ENCODE assay signal across 8 cellular contexts in the genomic region with DNA sequence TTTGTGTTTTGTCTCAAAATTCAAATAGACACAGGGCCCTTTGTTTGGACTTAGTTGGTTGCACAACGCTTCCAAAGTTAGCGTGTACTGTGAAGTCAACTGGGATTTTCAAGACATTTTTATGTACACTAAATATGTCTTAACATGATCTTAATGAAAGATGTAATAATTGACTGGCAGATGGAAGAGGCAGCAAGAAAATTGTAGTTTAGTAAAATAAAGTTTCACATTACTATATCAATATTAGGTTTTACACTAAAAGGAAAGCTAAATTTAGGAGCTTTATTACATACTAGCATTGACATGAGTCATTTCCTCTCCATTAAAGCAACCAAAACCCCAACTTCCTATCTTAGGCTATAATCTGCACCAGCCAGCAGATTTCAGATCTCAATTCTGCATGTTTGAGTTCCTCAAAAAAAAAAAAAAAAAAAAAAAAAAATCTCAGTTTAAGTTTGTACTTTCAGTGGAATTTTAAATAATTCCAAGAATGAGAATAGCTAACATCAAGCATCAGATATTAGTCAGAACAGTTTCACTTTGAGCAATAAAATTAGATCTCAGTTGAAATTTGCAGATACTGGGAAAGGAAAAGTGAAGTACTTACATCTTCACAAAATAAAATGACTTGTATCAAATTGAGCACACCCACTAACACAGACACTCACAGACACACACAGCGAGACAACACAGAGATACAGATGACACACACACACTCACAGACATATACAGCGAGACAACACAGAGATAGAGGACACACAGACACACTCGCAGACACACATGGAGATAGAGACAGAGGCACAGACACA.
DNase-seq lines count a peak whose midpoint lies in the region; ATAC-seq and TF ChIP-seq lines count a peak whose summit lies in the region.

No MANE protein-coding gene starts in this region.

- no peaks in the 10 kb centered on the region for H3K27me3 Mint-ChIP-seq in activated CD4-positive, alpha-beta memory T cell treated with anti-CD3 and anti-CD28 coated beads, Interleukin-2, amount 10 ng/mL, durations not matched to agents 7 days and 5 days
- no peaks in the 10 kb centered on the region for H3K27me3 Mint-ChIP-seq in stimulated activated naive CD8-positive, alpha-beta T cell treated with anti-CD3 and anti-CD28 coated beads, Interleukin-15, amount 100 ng/mL, for 72 hours

- CTCF ChIA-PET in activated CD4-positive, alpha-beta memory T cell treated with anti-CD3 and anti-CD28 coated beads, Interleukin-2, amount 10 ng/mL, durations not matched to agents 7 days and 5 days (lab: Charles Lee), result interaction anchor here (0.6 to 1.2 kb wide), 4 partner anchors 56 to 737 kb away, joined by 3 to 4 read pairs (median 4); no protein-coding TSS in a partner anchor

- ATAC-seq in GM21423 (IDR thresholded peaks at IDR 0.05; ENCODE audit: unreplicated experiment), result peak; percentile 53
- peak; percentile 65 to 94 (median 86) for ATAC-seq in heart right ventricle
- ATAC-seq in stimulated activated naive CD8-positive, alpha-beta T cell treated with anti-CD3 and anti-CD28 coated beads, Interleukin-15, amount 100 ng/mL, for 72 hours, result peak; percentile 88
- no peak for ATAC-seq in left colon

- H3K27me3 ChIP-seq in heart right ventricle, result no peaks in the 10 kb centered on the region

- H3K4me1 Mint-ChIP-seq in activated CD4-positive, alpha-beta memory T cell treated with anti-CD3 and anti-CD28 coated beads, Interleukin-2, amount 10 ng/mL, durations not matched to agents 7 days and 5 days, result peaks cover 41% of the 10 kb centered on the region
- H3K4me1 Mint-ChIP-seq in stimulated activated naive CD8-positive, alpha-beta T cell treated with anti-CD3 and anti-CD28 coated beads, Interleukin-15, amount 100 ng/mL, for 72 hours, result peaks cover 32% of the 10 kb centered on the region

- DNase-seq in EH (ENCODE audit: low read depth) (peak; percentile 97), HPDE6-E6E7 (ENCODE audit: extremely low spot score) (peak; percentile 8), heart right ventricle (no peak), left colon (no peak), COLO668 (lab: John Stamatoyannopoulos, UW; ENCODE audit: unreplicated experiment) (no peak)
- peak; percentile 63 for DNase-seq in activated CD4-positive, alpha-beta memory T cell treated with anti-CD3 and anti-CD28 coated beads, Interleukin-2, amount 10 ng/mL, durations not matched to agents 7 days and 5 days
- DNase-seq in stimulated activated naive CD8-positive, alpha-beta T cell treated with anti-CD3 and anti-CD28 coated beads, Interleukin-15, amount 100 ng/mL, for 72 hours, result peak in 1 of 2 donors; percentile 47

- H3K36me3 Mint-ChIP-seq in activated CD4-positive, alpha-beta memory T cell treated with anti-CD3 and anti-CD28 coated beads, Interleukin-2, amount 10 ng/mL, durations not matched to agents 7 days and 5 days (ENCODE audit: low read depth), result peaks cover 39% of the 10 kb centered on the region

- no peak overlapping the region for H3K4me3 Mint-ChIP-seq in activated CD4-positive, alpha-beta memory T cell treated with anti-CD3 and anti-CD28 coated beads, Interleukin-2, amount 10 ng/mL, durations not matched to agents 7 days and 5 days
- no peak overlapping the region for H3K4me3 Mint-ChIP-seq in stimulated activated naive CD8-positive, alpha-beta T cell treated with anti-CD3 and anti-CD28 coated beads, Interleukin-15, amount 100 ng/mL, for 72 hours

- H3K27ac Mint-ChIP-seq in activated CD4-positive, alpha-beta memory T cell treated with anti-CD3 and anti-CD28 coated beads, Interleukin-2, amount 10 ng/mL, durations not matched to agents 7 days and 5 days, result no peak overlapping the region
- no peak overlapping the region for H3K27ac Mint-ChIP-seq in stimulated activated naive CD8-positive, alpha-beta T cell treated with anti-CD3 and anti-CD28 coated beads, Interleukin-15, amount 100 ng/mL, for 72 hours

- H3K4me1 ChIP-seq in heart right ventricle, result peaks cover 0 to 59% (median 35%) of the 10 kb centered on the region in 9 donors

- intact Hi-C loops in heart right ventricle (cut with DNase I) (no loop called here), left colon (cut with DNase I, micrococcal nuclease) (no loop called here)

- no peak for TF ChIP-seq CTCF in heart right ventricle (IDR thresholded peaks at IDR 0.05)

- H3K4me3 ChIP-seq in heart right ventricle, result peak overlapping the region in 3 of 10 donors; percentile 3 to 9 (median 4)

- H3K27ac ChIP-seq in heart right ventricle, result peak overlapping the region in 9 of 10 donors; percentile 25 to 89 (median 69)

- peaks cover 0 to 5% (median 0%) of the 10 kb centered on the region in 11 donors for H3K9me3 ChIP-seq in heart right ventricle

- H3K36me3 ChIP-seq in heart right ventricle, result no peaks in the 10 kb centered on the region

- WGBS in heart right ventricle, 2 donors, result 68 to 69% methylated on average over 5 of the region's 5 CpGs

- H3K9me3 Mint-ChIP-seq in activated CD4-positive, alpha-beta memory T cell treated with anti-CD3 and anti-CD28 coated beads, Interleukin-2, amount 10 ng/mL, durations not matched to agents 7 days and 5 days, result peaks cover 26% of the 10 kb centered on the region
- H3K9me3 Mint-ChIP-seq in stimulated activated naive CD8-positive, alpha-beta T cell treated with anti-CD3 and anti-CD28 coated beads, Interleukin-15, amount 100 ng/mL, for 72 hours, result peaks cover 0 to 3% of the 10 kb centered on the region in 2 donors

- POLR2A ChIA-PET in activated CD4-positive, alpha-beta memory T cell treated with anti-CD3 and anti-CD28 coated beads, Interleukin-2, amount 10 ng/mL, durations not matched to agents 7 days and 5 days (lab: Charles Lee), result interaction anchor here (0.7 to 6.3 kb wide), 23 partner anchors 10 to 934 kb away, joined by 3 to 125 read pairs (median 5); partner anchors contain the start of gene KLF6

Comparison
In these comparisons a context has a peak if more than half of its experiments do, and no peak if none do; other contexts are left out.
1. DNase-seq: peak in EH (single experiment), HPDE6-E6E7 (single experiment) and activated CD4-positive, alpha-beta memory T cell treated with anti-CD3 and anti-CD28 coated beads, Interleukin-2, amount 10 ng/mL, durations not matched to agents 7 days and 5 days (single experiment); none in heart right ventricle (0 of 2), left colon (0 of 2) and COLO668 (single experiment).